Comparison of ENCODE assay signal across 8 cellular contexts in genomic region chr1:224340711-224341384, GRCh38. TPM values are rescaled to one million over a fixed set of nuclear protein-coding genes. Genes with fewer than 3 reads are reported as not detected.
DNase-seq lines count a peak whose midpoint lies in the region; ATAC-seq, FAIRE-seq and TF ChIP-seq lines count a peak whose summit lies in the region.

No MANE protein-coding gene starts in this region.

- peaks cover 7% of the 10 kb centered on the region for H3K4me1 ChIP-seq in A549

- DNase-seq in A549 (ENCODE audit: low read depth in 1 of 2, low spot score in 1 of 2), result peak in 1 of 2 experiments; percentile 21
- peak; percentile 56 for DNase-seq in NCI-H748 (lab: John Stamatoyannopoulos, UW; ENCODE audit: unreplicated experiment)
- peak; percentile 38 for DNase-seq in activated naive CD8-positive, alpha-beta T cell treated with anti-CD3 and anti-CD28 coated beads for 36 hours
- DNase-seq in iPS-NIHi11 (ENCODE audit: low spot score), result peak; percentile 50
- DNase-seq in stimulated activated CD4-positive, alpha-beta T cell treated with anti-CD3 and anti-CD28 coated beads, Interleukin-1b, Interleukin-23, amount 100 ng/mL, for 4 hours (ENCODE audit: low read depth in 2 of 2), result peak; percentile 9 to 12
- no peak for DNase-seq in globus pallidus (ENCODE audit: low spot score)
- DNase-seq in medulla oblongata (ENCODE audit: extremely low spot score), result no peak

- H3K9me3 ChIP-seq in A549, result peaks cover 32% of the 10 kb centered on the region

- H3K27ac Mint-ChIP-seq in activated naive CD8-positive, alpha-beta T cell treated with anti-CD3 and anti-CD28 coated beads for 36 hours, result no peak overlapping the region

- TF ChIP-seq CTCF in A549 (IDR thresholded peaks at IDR 0.05), result no peak

- POLR2A ChIA-PET in A549 (lab: Yijun Ruan, JAX), result interaction anchor here (1.1 kb wide), 1 partner anchor 11 kb away, joined by 3 read pairs; the partner anchor contains the start of gene NVL

- ATAC-seq in A549, result peak; percentile 88 to 97
- peak; percentile 75 for ATAC-seq in GM19372 (IDR thresholded peaks at IDR 0.05; ENCODE audit: low read depth, unreplicated experiment)

- peak overlapping the region; percentile 80 to 97 for H3K27ac ChIP-seq in A549

- peaks cover 7% of the 10 kb centered on the region for H3K9me3 Mint-ChIP-seq in activated naive CD8-positive, alpha-beta T cell treated with anti-CD3 and anti-CD28 coated beads for 36 hours

- peak; percentile 27 for TF ChIP-seq POLR2A in A549 (IDR thresholded peaks at IDR 0.05; ENCODE audit: low read length)

- H3K4me3 ChIP-seq in A549, result peak overlapping the region; percentile 61

- TF ChIP-seq EP300 in A549 (IDR thresholded peaks at IDR 0.05), result no peak

- peaks cover 4% of the 10 kb centered on the region for H3K4me1 Mint-ChIP-seq in activated naive CD8-positive, alpha-beta T cell treated with anti-CD3 and anti-CD28 coated beads for 36 hours

- H3K4me3 Mint-ChIP-seq in activated naive CD8-positive, alpha-beta T cell treated with anti-CD3 and anti-CD28 coated beads for 36 hours, result peak overlapping the region; percentile 61

- CTCF ChIA-PET in A549 (lab: Yijun Ruan, JAX), result interaction anchor here (1.2 kb wide), 1 partner anchor 28 kb away, joined by 4 read pairs; no protein-coding TSS in a partner anchor

- H3K27me3 Mint-ChIP-seq in activated naive CD8-positive, alpha-beta T cell treated with anti-CD3 and anti-CD28 coated beads for 36 hours, result no peaks in the 10 kb centered on the region

- 5% methylated on average over 27 of the region's 31 CpGs for WGBS in A549 (ENCODE audit: missing lambda C conversion rate)

- TF ChIP-seq RAD21 in A549 (conservative IDR thresholded peaks at IDR 0.05 in 1 of 2, IDR thresholded peaks at IDR 0.05 in 1 of 2), result no peak

- FAIRE-seq in A549 (lab: Jason Lieb, UNC), result no peak

- H3K4me2 ChIP-seq in A549, result peak overlapping the region; percentile 89

- peaks cover 6% of the 10 kb centered on the region for H3K36me3 Mint-ChIP-seq in activated naive CD8-positive, alpha-beta T cell treated with anti-CD3 and anti-CD28 coated beads for 36 hours

TF ChIP-seq in A549, 52 proteins besides CTCF, POLR2A, EP300 and RAD21:
- TF ChIP-seq JUN (IDR thresholded peaks at IDR 0.05) (no peak), MAX (IDR thresholded peaks at IDR 0.05) (peak; percentile 50; the same call in 1 of the 2 replicates), BHLHE40 (IDR thresholded peaks at IDR 0.05; ENCODE audit: low read depth, low read length) (no peak)

RNA-seq across cellular contexts. Expression of gene NVL, which starts 10.9 kb away (rescaled TPM):
- polyA plus RNA-seq in A549 (2011; rRNA removed) (20.7 and 28.6 TPM in 2 replicates), A549 (2017; fragmentation: RNase III; extraction: RNeasy Plus Mini Kit Qiagen cat#74134 plus additional on column Dnase treatment) (21.9 to 23.2 TPM (median 22.3 TPM) in 3 replicates)
- polyA plus RNA-seq in A549 (2012; cell fraction: cytosol; rRNA removed), result 11.6 and 12.3 TPM in 2 replicates
- 14.2 and 22.5 TPM in 2 replicates for polyA plus RNA-seq in A549 (2012; cell fraction: nucleus; rRNA removed)
- polyA minus RNA-seq in A549 (2011; rRNA and poly(A)+ RNA removed), result 14.7 and 16.7 TPM in 2 replicates
- 10 to 100 TPM; 41.6 to 45.2 TPM for total RNA-seq in activated naive CD8-positive, alpha-beta T cell treated with anti-CD3 and anti-CD28 coated beads for 36 hours

RNA-seq across cellular contexts. Expression of gene CNIH4, which starts 15.8 kb away (rescaled TPM):
- polyA plus RNA-seq in A549 (2011; rRNA removed) (102 and 124 TPM in 2 replicates), A549 (2017; fragmentation: RNase III; extraction: RNeasy Plus Mini Kit Qiagen cat#74134 plus additional on column Dnase treatment) (98.6 to 104 TPM (median 104 TPM) in 3 replicates)
- 46.4 and 58.0 TPM in 2 replicates for polyA plus RNA-seq in A549 (2012; cell fraction: cytosol; rRNA removed)
- polyA plus RNA-seq in A549 (2012; cell fraction: nucleus; rRNA removed), result 25.9 and 33.0 TPM in 2 replicates
- polyA minus RNA-seq in A549 (2011; rRNA and poly(A)+ RNA removed), result 42.3 and 43.4 TPM in 2 replicates
- 10 to 100 TPM; 48.5 to 53.2 TPM for total RNA-seq in activated naive CD8-positive, alpha-beta T cell treated with anti-CD3 and anti-CD28 coated beads for 36 hours

Comparison
In these comparisons a context has a peak if more than half of its experiments do, and no peak if none do; other contexts are left out.
1. DNase-seq: peak in NCI-H748 (single experiment), activated naive CD8-positive, alpha-beta T cell treated with anti-CD3 and anti-CD28 coated beads for 36 hours (single experiment), iPS-NIHi11 (single experiment) and stimulated activated CD4-positive, alpha-beta T cell treated with anti-CD3 and anti-CD28 coated beads, Interleukin-1b, Interleukin-23, amount 100 ng/mL, for 4 hours (2 of 2); none in globus pallidus (single experiment) and medulla oblongata (single experiment).